ENCODE assay signal across 1 cellular context in genomic region chr4:24777528-24777927, GRCh38.
TF ChIP-seq lines count a peak whose summit lies in the region.

No MANE protein-coding gene starts in this region.

TF ChIP-seq in SK-N-SH, 30 proteins besides CTCF, POLR2A, EP300 and RAD21 (continued from another document):
- TF ChIP-seq TCF12 (IDR thresholded peaks at IDR 0.05), result no peak
- TF ChIP-seq, protein P1, sequence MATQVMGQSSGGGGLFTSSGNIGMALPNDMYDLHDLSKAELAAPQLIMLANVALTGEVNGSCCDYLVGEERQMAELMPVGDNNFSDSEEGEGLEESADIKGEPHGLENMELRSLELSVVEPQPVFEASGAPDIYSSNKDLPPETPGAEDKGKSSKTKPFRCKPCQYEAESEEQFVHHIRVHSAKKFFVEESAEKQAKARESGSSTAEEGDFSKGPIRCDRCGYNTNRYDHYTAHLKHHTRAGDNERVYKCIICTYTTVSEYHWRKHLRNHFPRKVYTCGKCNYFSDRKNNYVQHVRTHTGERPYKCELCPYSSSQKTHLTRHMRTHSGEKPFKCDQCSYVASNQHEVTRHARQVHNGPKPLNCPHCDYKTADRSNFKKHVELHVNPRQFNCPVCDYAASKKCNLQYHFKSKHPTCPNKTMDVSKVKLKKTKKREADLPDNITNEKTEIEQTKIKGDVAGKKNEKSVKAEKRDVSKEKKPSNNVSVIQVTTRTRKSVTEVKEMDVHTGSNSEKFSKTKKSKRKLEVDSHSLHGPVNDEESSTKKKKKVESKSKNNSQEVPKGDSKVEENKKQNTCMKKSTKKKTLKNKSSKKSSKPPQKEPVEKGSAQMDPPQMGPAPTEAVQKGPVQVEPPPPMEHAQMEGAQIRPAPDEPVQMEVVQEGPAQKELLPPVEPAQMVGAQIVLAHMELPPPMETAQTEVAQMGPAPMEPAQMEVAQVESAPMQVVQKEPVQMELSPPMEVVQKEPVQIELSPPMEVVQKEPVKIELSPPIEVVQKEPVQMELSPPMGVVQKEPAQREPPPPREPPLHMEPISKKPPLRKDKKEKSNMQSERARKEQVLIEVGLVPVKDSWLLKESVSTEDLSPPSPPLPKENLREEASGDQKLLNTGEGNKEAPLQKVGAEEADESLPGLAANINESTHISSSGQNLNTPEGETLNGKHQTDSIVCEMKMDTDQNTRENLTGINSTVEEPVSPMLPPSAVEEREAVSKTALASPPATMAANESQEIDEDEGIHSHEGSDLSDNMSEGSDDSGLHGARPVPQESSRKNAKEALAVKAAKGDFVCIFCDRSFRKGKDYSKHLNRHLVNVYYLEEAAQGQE (IDR thresholded peaks at IDR 0.05; ENCODE audit: low read depth, low read length), result no peak
- no peak for TF ChIP-seq JUND (IDR thresholded peaks at IDR 0.05)
TF ChIP-seq in SK-N-SH: peak in this region for 0.
